ENCODE assay signal across 20 cellular contexts in genomic region chr12:94260717-94261116, GRCh38.
DNase-seq lines count a peak whose midpoint lies in the region; ATAC-seq and TF ChIP-seq lines count a peak whose summit lies in the region.
"Had no signal": no experiment of that assay in that cellular context is flagged by ENCODE, and none has a peak within 500 bp of the region (broad histone marks: within the 10 kb centered on the region; RNA-seq: fewer than 3 reads in every experiment).

No MANE protein-coding gene starts in this region.

- H3K4me3 Mint-ChIP-seq in CD8-positive, alpha-beta memory T cell: peak overlapping the region in 1 of 7 donors; percentile 48
- H3K4me3 Mint-ChIP-seq in WTC11: peak overlapping the region; percentile 46
- peak overlapping the region in 1 of 10 donors; percentile 14 for H3K4me3 Mint-ChIP-seq in naive thymus-derived CD8-positive, alpha-beta T cell

- no peak overlapping the region for H2BK12ac ChIP-seq in trophoblast cell (ENCODE audit: low read length)

- POLR2A ChIA-PET in CD8-positive, alpha-beta memory T cell (lab: Charles Lee): no interaction called here
- POLR2A ChIA-PET in WTC11 (lab: Charles Lee): interaction anchor here (0.5 to 1.0 kb wide), 3 partner anchors 14 to 108 kb away, joined by 3 to 4 read pairs (median 3); no protein-coding TSS in a partner anchor
- POLR2A ChIA-PET in naive thymus-derived CD8-positive, alpha-beta T cell (lab: Charles Lee): no interaction called here

- H3K9me3 ChIP-seq in CD8-positive, alpha-beta memory T cell (ENCODE audit: low read length): no peaks in the 10 kb centered on the region
- H3K9me3 ChIP-seq in hepatocyte (ENCODE audit: low read depth): no peaks in the 10 kb centered on the region
- peaks cover 3% of the 10 kb centered on the region for H3K9me3 ChIP-seq in trophoblast cell (ENCODE audit: insufficient read depth, low read depth, low read length)

- no peak overlapping the region for H2BK120ac ChIP-seq in trophoblast cell (ENCODE audit: insufficient read depth, low read length, poor library complexity)

- no peaks in the 10 kb centered on the region for H3K27me3 ChIP-seq in CD8-positive, alpha-beta memory T cell (ENCODE audit: insufficient read depth, low read length, poor library complexity, severe bottlenecking)
- H3K27me3 ChIP-seq in hepatocyte (no peaks in the 10 kb centered on the region), trophoblast cell (ENCODE audit: insufficient read depth, low read length) (no peaks in the 10 kb centered on the region)

- no peak for DNase-seq in CD8-positive, alpha-beta memory T cell
- DNase-seq in WTC11 (ENCODE audit: low spot score) (no peak), hepatocyte (ENCODE audit: low spot score) (no peak), trophoblast cell (no peak), NCI-H748 treated with DMSO at 0.1 percent for 48 hours (lab: John Stamatoyannopoulos, UW) (no peak), GM19240 (ENCODE audit: insufficient read length, low spot score) (no peak)
- DNase-seq in naive thymus-derived CD8-positive, alpha-beta T cell: no peak
- DNase-seq: activated naive CD4-positive, alpha-beta T cell; anterior cingulate cortex; CD4-positive, alpha-beta memory T cell; DMS79; KBM-7; MV-4-11; NCI-H187 treated with DMSO at 0.1 percent for 48 hours; NCI-H446 treated with DMSO at 0.1 percent for 48 hours; NK-92 treated with Interleukin-12 subunit alpha and Interleukin-12 subunit beta, amount 100 ng/mL, for 24 hours; SW 1271 had no signal

- TF ChIP-seq CTCF in WTC11 (IDR thresholded peaks at IDR 0.05) (no peak), hepatocyte (IDR thresholded peaks at IDR 0.05; ENCODE audit: poor library complexity) (no peak)

- peak overlapping the region; percentile 46 for H3K23ac ChIP-seq in trophoblast cell (ENCODE audit: low read length)

- H2AFZ ChIP-seq in hepatocyte (no peak overlapping the region), trophoblast cell (ENCODE audit: insufficient read depth, low read length, poor library complexity) (no peak overlapping the region)

- peaks cover 0 to 7% of the 10 kb centered on the region in 2 donors for H3K27me3 Mint-ChIP-seq in CD8-positive, alpha-beta memory T cell
- peaks cover 11% of the 10 kb centered on the region for H3K27me3 Mint-ChIP-seq in WTC11 (ENCODE audit: low read depth)
- no peaks in the 10 kb centered on the region for H3K27me3 Mint-ChIP-seq in naive thymus-derived CD8-positive, alpha-beta T cell
- H3K27me3 Mint-ChIP-seq: CD4-positive, alpha-beta memory T cell had no signal

- no peak overlapping the region for H3K27ac ChIP-seq in CD8-positive, alpha-beta memory T cell (ENCODE audit: low read depth, low read length)
- H3K27ac ChIP-seq in hepatocyte (peak overlapping the region; percentile 28), trophoblast cell (ENCODE audit: low read depth, low read length) (no peak overlapping the region)
- H3K27ac ChIP-seq: HL-60, RWPE1 had no signal

- H4K8ac ChIP-seq in trophoblast cell (ENCODE audit: low read depth, low read length): no peak overlapping the region

- peaks cover 10 to 36% (median 15%) of the 10 kb centered on the region in 3 donors for H3K36me3 Mint-ChIP-seq in CD8-positive, alpha-beta memory T cell
- peaks cover 3% of the 10 kb centered on the region; the same call in 1 of the 2 replicates for H3K36me3 Mint-ChIP-seq in WTC11
- peaks cover 0 to 22% (median 16%) of the 10 kb centered on the region in 3 donors for H3K36me3 Mint-ChIP-seq in naive thymus-derived CD8-positive, alpha-beta T cell

- CTCF ChIA-PET in CD8-positive, alpha-beta memory T cell (lab: Charles Lee): interaction anchor here (0.6 to 1.0 kb wide), 2 partner anchors 17 to 112 kb away, joined by 3 to 4 read pairs; no protein-coding TSS in a partner anchor
- CTCF ChIA-PET in WTC11 (lab: Charles Lee): interaction anchor here (0.6 to 1.2 kb wide), 3 partner anchors 38 to 813 kb away, joined by 3 read pairs; partner anchors contain the start of gene NR2C1

- H3K79me2 ChIP-seq in hepatocyte (no peaks in the 10 kb centered on the region), trophoblast cell (ENCODE audit: control insufficient read depth, insufficient read depth, low read length, poor library complexity) (no peaks in the 10 kb centered on the region)

- peaks cover 24% of the 10 kb centered on the region for H3K4me1 ChIP-seq in CD8-positive, alpha-beta memory T cell (ENCODE audit: insufficient read depth, low read length)
- H3K4me1 ChIP-seq in hepatocyte (ENCODE audit: insufficient read depth) (peaks cover 22% of the 10 kb centered on the region), trophoblast cell (ENCODE audit: control insufficient read depth in 1 of 2, insufficient read depth in 2 of 2, low read length in 2 of 2) (peaks cover 11 to 19% of the 10 kb centered on the region in 2 experiments)

- H3K14ac ChIP-seq in trophoblast cell (ENCODE audit: low read length): no peak overlapping the region

- peak overlapping the region in 6 of 8 donors; percentile 17 to 99 (median 48) for H3K27ac Mint-ChIP-seq in CD8-positive, alpha-beta memory T cell
- H3K27ac Mint-ChIP-seq in WTC11: peak overlapping the region; percentile 98
- peak overlapping the region in 5 of 10 donors; percentile 40 to 99 (median 68) for H3K27ac Mint-ChIP-seq in naive thymus-derived CD8-positive, alpha-beta T cell

- peak; percentile 14 for ATAC-seq in WTC11
- no peak for ATAC-seq in HG03571 (IDR thresholded peaks at IDR 0.05; ENCODE audit: unreplicated experiment)
- no peak for ATAC-seq in naive thymus-derived CD8-positive, alpha-beta T cell

- H4K12ac ChIP-seq in trophoblast cell (ENCODE audit: low read depth, low read length): no peak overlapping the region

- H3K4me1 Mint-ChIP-seq in CD8-positive, alpha-beta memory T cell: peaks cover 25 to 34% (median 34%) of the 10 kb centered on the region in 3 donors
- H3K4me1 Mint-ChIP-seq in WTC11: peaks cover 72% of the 10 kb centered on the region
- H3K4me1 Mint-ChIP-seq in naive thymus-derived CD8-positive, alpha-beta T cell: peaks cover 9 to 40% (median 31%) of the 10 kb centered on the region in 4 donors

- WGBS in hepatocyte (ENCODE audit: low lambda C conversion rate, missing lambda C conversion rate): 90% methylated on average over 13 of the region's 13 CpGs
- no CpG with 5 or more reads among the region's 13 CpGs for WGBS in trophoblast cell (ENCODE audit: extremely low coverage, insufficient coverage, insufficient read length)

- H3K4me2 ChIP-seq in hepatocyte (no peak overlapping the region), trophoblast cell (ENCODE audit: low read length) (no peak overlapping the region)

- no peak overlapping the region for H4K91ac ChIP-seq in trophoblast cell (ENCODE audit: low read depth, low read length)

- H3K4ac ChIP-seq in trophoblast cell (ENCODE audit: low read depth, low read length): no peak overlapping the region

- H3K9me3 Mint-ChIP-seq in CD8-positive, alpha-beta memory T cell: no peaks in the 10 kb centered on the region
- H3K9me3 Mint-ChIP-seq in WTC11: no peaks in the 10 kb centered on the region
- H3K9me3 Mint-ChIP-seq in naive thymus-derived CD8-positive, alpha-beta T cell: no peaks in the 10 kb centered on the region
- H3K9me3 Mint-ChIP-seq: CD4-positive, alpha-beta memory T cell had no signal

- no peak overlapping the region for H3K18ac ChIP-seq in trophoblast cell (ENCODE audit: low read length)

- H2BK5ac ChIP-seq in trophoblast cell (ENCODE audit: low read depth, low read length, poor library complexity): no peak overlapping the region

- H3K79me1 ChIP-seq in trophoblast cell (ENCODE audit: low read length): peaks cover 2% of the 10 kb centered on the region

- no peaks in the 10 kb centered on the region for H3K9me2 ChIP-seq in hepatocyte (replicated peaks; ENCODE audit: insufficient read depth)

- H2AK5ac ChIP-seq in trophoblast cell (ENCODE audit: low read length): no peak overlapping the region

- H3K9ac ChIP-seq in trophoblast cell (ENCODE audit: low read length): no peak overlapping the region

- H3K36me3 ChIP-seq in CD8-positive, alpha-beta memory T cell (ENCODE audit: insufficient read depth, low read length): peaks cover 5% of the 10 kb centered on the region
- no peaks in the 10 kb centered on the region for H3K36me3 ChIP-seq in hepatocyte (replicated peaks; ENCODE audit: insufficient read depth, low read depth)
- no peaks in the 10 kb centered on the region for H3K36me3 ChIP-seq in trophoblast cell (ENCODE audit: control insufficient read depth in 1 of 2, insufficient read depth in 2 of 2, low read length in 2 of 2)

- no peaks in the 10 kb centered on the region for H4K20me1 ChIP-seq in hepatocyte (ENCODE audit: insufficient read depth, poor library complexity, severe bottlenecking)

- H3K4me3 ChIP-seq in CD8-positive, alpha-beta memory T cell (ENCODE audit: low read length): no peak overlapping the region
- H3K4me3 ChIP-seq in hepatocyte (no peak overlapping the region), trophoblast cell (ENCODE audit: low read depth, low read length) (peak overlapping the region; percentile 23)

TF ChIP-seq in WTC11, 78 proteins besides CTCF, POLR2A, EP300 and RAD21 (continues in another document):
- TF ChIP-seq PRRX2 (CRISPR knock-in tag; IDR thresholded peaks at IDR 0.05) (no peak), NFE2L1 (CRISPR knock-in tag; IDR thresholded peaks at IDR 0.05) (no peak), ZNF138 (CRISPR knock-in tag; conservative IDR thresholded peaks at IDR 0.05) (no peak), GTF2I (CRISPR knock-in tag; conservative IDR thresholded peaks at IDR 0.05) (no peak), GRHL2 (CRISPR knock-in tag; IDR thresholded peaks at IDR 0.05; ENCODE audit: insufficient replicate concordance, severe bottlenecking) (no peak), ATF6 (CRISPR knock-in tag; IDR thresholded peaks at IDR 0.05) (no peak)
